In the genomic region with DNA sequence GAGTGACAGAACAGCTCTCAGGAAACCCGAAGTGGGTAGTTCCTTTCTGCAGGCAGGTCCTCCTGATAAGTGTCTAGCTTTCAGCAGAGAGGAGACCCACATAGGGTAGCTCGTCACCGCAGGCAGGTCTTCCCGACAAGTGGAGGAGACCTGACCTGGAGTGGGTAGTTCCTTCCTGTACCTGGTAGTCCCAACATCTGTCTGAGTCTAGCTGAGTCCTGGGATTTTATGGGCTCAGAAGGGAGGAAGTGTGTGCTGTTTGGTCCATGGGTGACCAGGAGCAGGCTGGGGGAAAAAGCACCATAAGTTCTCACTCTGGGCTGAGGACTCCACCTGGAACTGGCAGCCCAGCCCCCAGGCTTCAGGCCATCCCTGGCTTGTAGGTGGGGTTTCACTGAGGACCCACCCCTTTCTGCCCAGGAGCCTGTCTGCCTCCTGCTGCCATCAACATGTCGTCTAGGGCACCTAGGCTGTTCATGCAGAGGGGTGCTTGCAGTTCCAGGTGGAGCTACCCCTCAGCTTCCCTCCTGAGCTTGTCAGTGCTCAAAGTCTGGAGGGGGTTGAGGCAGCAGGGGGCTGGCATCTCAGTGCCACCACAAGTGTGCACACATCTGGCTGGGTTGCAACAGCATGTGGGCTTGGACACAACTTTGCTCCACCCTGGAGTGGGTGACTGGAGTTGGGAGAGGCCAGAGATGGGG, we compare ENCODE assay signal across 28 cellular contexts. TPM values are rescaled to one million over a fixed set of nuclear protein-coding genes. Genes with fewer than 3 reads are reported as not detected.
DNase-seq lines count a peak whose midpoint lies in the region; ATAC-seq and TF ChIP-seq lines count a peak whose summit lies in the region.
"Had no signal": no experiment of that assay in that cellular context is flagged by ENCODE, and none has a peak within 500 bp of the region (broad histone marks: within the 10 kb centered on the region; RNA-seq: fewer than 3 reads in every experiment).

No MANE protein-coding gene starts in this region.

- H3K9me3 ChIP-seq in HEK293 (ENCODE audit: control insufficient read depth, insufficient read depth, low read depth, low read length) (no peaks in the 10 kb centered on the region), upper lobe of right lung (no peaks in the 10 kb centered on the region)
- H3K9me3 ChIP-seq: BE2C had no signal

- no peak for ATAC-seq in left lobe of liver
- no peak for ATAC-seq in upper lobe of right lung
- ATAC-seq: HCT116, K562 had no signal

- intact Hi-C loops in upper lobe of right lung (cut with DNase I): loop anchor here (5.0 kb wide), 1 partner anchor 40 kb away; no protein-coding TSS in a partner anchor

- H3K4me1 ChIP-seq in HEK293 (ENCODE audit: control insufficient read depth, insufficient read depth, low read length) (no peaks in the 10 kb centered on the region), upper lobe of right lung (peaks cover 7% of the 10 kb centered on the region)
- H3K4me1 ChIP-seq: BE2C had no signal

- H3K27ac ChIP-seq in HEK293 (ENCODE audit: extremely low read depth, low read depth, low read length): no peak overlapping the region
- H3K27ac ChIP-seq in upper lobe of right lung: no peak overlapping the region
- H3K27ac ChIP-seq in RWPE1: no peak overlapping the region
- H3K27ac ChIP-seq: 22Rv1, PC-9 had no signal

- TF ChIP-seq CTCF in HEK293 (tag by site-specific recombination; IDR thresholded peaks at IDR 0.05): no peak
- TF ChIP-seq CTCF in upper lobe of right lung (IDR thresholded peaks at IDR 0.05): no peak
- no peak for TF ChIP-seq CTCF in RWPE1 (conservative IDR thresholded peaks at IDR 0.05; ENCODE audit: low read depth)

- DNase-seq in activated CD8-positive, alpha-beta memory T cell treated with anti-CD3 and anti-CD28 coated beads for 24 hours: peak; percentile 44
- no peak for DNase-seq in activated CD8-positive, alpha-beta memory T cell treated with anti-CD3 and anti-CD28 coated beads, Interleukin-2, amount 50 U/mL, for 4 hours
- peak; percentile 33 for DNase-seq in left lobe of liver (ENCODE audit: low spot score)
- peak; percentile 62 for DNase-seq in upper lobe of right lung
- DNase-seq in RWPE1 (ENCODE audit: low spot score): no peak
- no peak for DNase-seq in HuH-7.5 (ENCODE audit: low spot score)
- DNase-seq: CD8-positive, alpha-beta memory T cell; DMS 273 treated with DMSO at 0.1 percent for 48 hours; DMS79; EL; GF-D8; GOT3; Kasumi-1; MV-4-11; NCI-H1105; NCI-H1436 treated with DMSO at 0.1 percent for 48 hours; NCI-H187 treated with DMSO at 0.1 percent for 48 hours; NCI-H2171 treated with DMSO at 0.1 percent for 48 hours; NCI-H524 treated with DMSO at 0.1 percent for 48 hours; NCI-H774; PC-9; SHP77 had no signal

- peaks cover 36% of the 10 kb centered on the region for H3K27me3 ChIP-seq in upper lobe of right lung

- H3K36me3 ChIP-seq in HEK293 (ENCODE audit: control insufficient read depth in 2 of 2, insufficient read depth in 1 of 2, low read length in 2 of 2) (no peaks in the 10 kb centered on the region), upper lobe of right lung (no peaks in the 10 kb centered on the region)
- H3K36me3 ChIP-seq: BE2C had no signal

- no peak overlapping the region for H3K4me3 ChIP-seq in HEK293 (ENCODE audit: low read depth, low read length)
- no peak overlapping the region for H3K4me3 ChIP-seq in upper lobe of right lung
- H3K4me3 ChIP-seq: K562, PC-9 had no signal

- POLR2A ChIA-PET in HEK293 (lab: Yijun Ruan, JAX) (no interaction called here), RWPE1 (lab: Yijun Ruan, JAX; ENCODE audit: low non-redundant PET) (no interaction called here)

- CTCF ChIA-PET in HEK293 (lab: Yijun Ruan, JAX): interaction anchor here (3.5 to 3.7 kb wide), 2 partner anchors 13 to 47 kb away, joined by 22 to 32 read pairs; no protein-coding TSS in a partner anchor
- CTCF ChIA-PET in RWPE1 (lab: Yijun Ruan, JAX): interaction anchor here (3.7 kb wide), 1 partner anchor 49 kb away, joined by 46 read pairs; no protein-coding TSS in a partner anchor

TF ChIP-seq in HEK293, 187 proteins besides CTCF, POLR2A, EP300 and RAD21:
- TF ChIP-seq SETDB1 (IDR thresholded peaks at IDR 0.05; ENCODE audit: insufficient read length, low read length) (peak; percentile 32), RBAK (tag by site-specific recombination; IDR thresholded peaks at IDR 0.05) (no peak)

RNA-seq across cellular contexts. Expression of a gene that starts 9.4 kb away (rescaled TPM):
- total RNA-seq in left lobe of liver (30.0 TPM), upper lobe of right lung (37.7 TPM)
- total RNA-seq: HT-29 had no signal

Comparison
In these comparisons a context has a peak if more than half of its experiments do, and no peak if none do; other contexts are left out.
1. DNase-seq: peak in activated CD8-positive, alpha-beta memory T cell treated with anti-CD3 and anti-CD28 coated beads for 24 hours (single experiment), left lobe of liver (single experiment) and upper lobe of right lung (single experiment); none in activated CD8-positive, alpha-beta memory T cell treated with anti-CD3 and anti-CD28 coated beads, Interleukin-2, amount 50 U/mL, for 4 hours (single experiment), RWPE1 (single experiment) and HuH-7.5 (single experiment).